In the genomic region with DNA sequence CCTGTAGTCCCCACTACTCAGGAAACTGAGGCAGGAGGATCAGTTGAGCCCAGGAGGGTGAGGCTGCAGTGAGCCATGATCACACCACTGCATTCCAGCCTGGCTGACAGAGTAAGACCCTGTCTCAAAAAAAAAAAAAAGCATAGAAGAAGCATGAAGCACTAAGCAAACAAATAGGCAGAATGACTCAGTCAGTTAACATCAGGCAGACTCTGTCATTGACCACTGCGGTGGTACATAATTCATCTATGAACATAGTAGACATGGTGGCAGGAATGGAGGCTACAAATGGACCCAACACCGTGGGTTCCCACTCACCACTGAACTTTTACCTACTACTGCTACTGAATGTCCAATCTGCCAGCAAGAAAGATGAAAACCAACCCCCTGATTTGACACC, we compare ENCODE assay signal across 1 cellular context.
TF ChIP-seq lines count a peak whose summit lies in the region.

No MANE protein-coding gene starts in this region.

TF ChIP-seq in IMR-90, 13 proteins besides CTCF, POLR2A, EP300 and RAD21:
- TF ChIP-seq NFE2L2 (IDR thresholded peaks at IDR 0.05; ENCODE audit: low read depth, low read length) (0 out of 2 replicates have a peak, but pooled peaks have one; percentile 14), RCOR1 (IDR thresholded peaks at IDR 0.05; ENCODE audit: insufficient replicate concordance, low read length) (peak; percentile 14), FOS (IDR thresholded peaks at IDR 0.05; ENCODE audit: low read depth, low read length) (peak; percentile 93)
- TF ChIP-seq, protein P1, sequence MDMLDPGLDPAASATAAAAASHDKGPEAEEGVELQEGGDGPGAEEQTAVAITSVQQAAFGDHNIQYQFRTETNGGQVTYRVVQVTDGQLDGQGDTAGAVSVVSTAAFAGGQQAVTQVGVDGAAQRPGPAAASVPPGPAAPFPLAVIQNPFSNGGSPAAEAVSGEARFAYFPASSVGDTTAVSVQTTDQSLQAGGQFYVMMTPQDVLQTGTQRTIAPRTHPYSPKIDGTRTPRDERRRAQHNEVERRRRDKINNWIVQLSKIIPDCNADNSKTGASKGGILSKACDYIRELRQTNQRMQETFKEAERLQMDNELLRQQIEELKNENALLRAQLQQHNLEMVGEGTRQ (IDR thresholded peaks at IDR 0.05; ENCODE audit: low read depth, low read length): no peak
